ENCODE assay signal across 21 cellular contexts in the genomic region with DNA sequence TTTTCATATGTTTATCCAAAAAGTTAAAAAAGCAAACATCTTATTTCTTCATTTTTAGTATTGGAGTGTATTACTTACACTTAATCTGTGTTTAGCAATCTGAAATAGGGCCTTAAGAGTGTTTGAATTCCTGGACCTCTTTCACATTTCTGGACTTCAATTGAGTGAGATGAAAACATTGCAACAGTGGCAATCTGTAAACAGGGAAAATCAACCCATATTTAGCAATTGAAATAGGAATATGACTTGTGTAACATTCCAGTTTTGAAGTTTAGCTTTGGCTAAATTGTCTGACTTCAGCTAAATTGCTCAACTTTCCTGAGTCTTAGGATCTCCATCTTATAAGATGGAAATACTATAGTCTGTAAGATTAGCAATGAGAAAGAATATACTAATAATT.
"Had no signal": no experiment of that assay in that cellular context is flagged by ENCODE, and none has a peak within 500 bp of the region (broad histone marks: within the 10 kb centered on the region; RNA-seq: fewer than 3 reads in every experiment).

No MANE protein-coding gene starts in this region.

- H3K4me3 Mint-ChIP-seq: activated CD4-positive, alpha-beta memory T cell treated with anti-CD3 and anti-CD28 coated beads for 36 hours; activated naive CD4-positive, alpha-beta T cell treated with anti-CD3 and anti-CD28 coated beads for 36 hours; activated naive CD8-positive, alpha-beta T cell treated with anti-CD3 and anti-CD28 coated beads, Interleukin-2, amount 10 ng/mL, durations not matched to agents 7 days and 5 days; dendritic cell treated with granulocyte-macrophage colony-stimulating factor and Interleukin-4, amounts not matched to agents 40 ng/mL and 50 ng/mL, for 4 days; mesothelial cell of epicardium; naive thymus-derived CD8-positive, alpha-beta T cell; neural progenitor cell had no signal

- H3K27ac Mint-ChIP-seq: activated CD4-positive, alpha-beta memory T cell treated with anti-CD3 and anti-CD28 coated beads for 36 hours; activated naive CD4-positive, alpha-beta T cell treated with anti-CD3 and anti-CD28 coated beads for 36 hours; activated naive CD8-positive, alpha-beta T cell treated with anti-CD3 and anti-CD28 coated beads, Interleukin-2, amount 10 ng/mL, durations not matched to agents 7 days and 5 days; dendritic cell treated with granulocyte-macrophage colony-stimulating factor and Interleukin-4, amounts not matched to agents 40 ng/mL and 50 ng/mL, for 4 days; mesothelial cell of epicardium; naive thymus-derived CD8-positive, alpha-beta T cell; neural progenitor cell; progenitor cell of endocrine pancreas had no signal

- H3K4me1 Mint-ChIP-seq: activated naive CD8-positive, alpha-beta T cell treated with anti-CD3 and anti-CD28 coated beads, Interleukin-2, amount 10 ng/mL, durations not matched to agents 7 days and 5 days; neural progenitor cell had no signal

- H3K27me3 ChIP-seq: body of pancreas, cardiac muscle cell, neural progenitor cell had no signal

- H3K9me3 Mint-ChIP-seq: activated CD4-positive, alpha-beta memory T cell treated with anti-CD3 and anti-CD28 coated beads for 36 hours; activated naive CD4-positive, alpha-beta T cell treated with anti-CD3 and anti-CD28 coated beads for 36 hours; activated naive CD8-positive, alpha-beta T cell treated with anti-CD3 and anti-CD28 coated beads, Interleukin-2, amount 10 ng/mL, durations not matched to agents 7 days and 5 days; dendritic cell treated with granulocyte-macrophage colony-stimulating factor and Interleukin-4, amounts not matched to agents 40 ng/mL and 50 ng/mL, for 4 days had no signal

- H3K36me3 ChIP-seq: cardiac muscle cell, neural progenitor cell had no signal

- H3K36me3 Mint-ChIP-seq: activated CD4-positive, alpha-beta memory T cell treated with anti-CD3 and anti-CD28 coated beads for 36 hours; activated naive CD8-positive, alpha-beta T cell treated with anti-CD3 and anti-CD28 coated beads, Interleukin-2, amount 10 ng/mL, durations not matched to agents 7 days and 5 days; mesothelial cell of epicardium; naive thymus-derived CD8-positive, alpha-beta T cell; neural progenitor cell had no signal

- H3K9me3 ChIP-seq: body of pancreas had no signal

- H3K27me3 Mint-ChIP-seq: activated CD4-positive, alpha-beta memory T cell treated with anti-CD3 and anti-CD28 coated beads for 36 hours; activated naive CD8-positive, alpha-beta T cell treated with anti-CD3 and anti-CD28 coated beads, Interleukin-2, amount 10 ng/mL, durations not matched to agents 7 days and 5 days; dendritic cell treated with granulocyte-macrophage colony-stimulating factor and Interleukin-4, amounts not matched to agents 40 ng/mL and 50 ng/mL, for 4 days; naive thymus-derived CD8-positive, alpha-beta T cell; progenitor cell of endocrine pancreas had no signal

- H3K4me1 ChIP-seq: body of pancreas, neural progenitor cell had no signal

- H3K27ac ChIP-seq: body of pancreas, cardiac muscle cell, neural progenitor cell had no signal

- ATAC-seq: body of pancreas; left ventricle myocardium superior; naive thymus-derived CD8-positive, alpha-beta T cell had no signal

- DNase-seq: activated CD4-positive, alpha-beta memory T cell treated with anti-CD3 and anti-CD28 coated beads for 36 hours; activated CD4-positive, alpha-beta T cell treated with anti-CD3 and anti-CD28 coated beads for 48 hours; activated effector memory CD4-positive, alpha-beta T cell treated with Interleukin-2 at 50 U/mL for 16 hours; activated naive CD4-positive, alpha-beta T cell treated with anti-CD3 and anti-CD28 coated beads for 36 hours; activated naive CD8-positive, alpha-beta T cell treated with anti-CD3 and anti-CD28 coated beads, Interleukin-2, amount 10 ng/mL, durations not matched to agents 7 days and 5 days; activated T-cell treated with anti-CD3 and anti-CD28 coated beads, Interleukin-2, amount 50 U/mL, for 48 hours; body of pancreas; effector CD4-positive, alpha-beta T cell; hippocampal formation; left ventricle myocardium superior; mammary epithelial cell; naive thymus-derived CD8-positive, alpha-beta T cell; retina; stimulated activated CD4-positive, alpha-beta T cell treated with anti-CD3 and anti-CD28 coated beads, Interleukin-4, amount 100 ng/mL, for 24 hours; stimulated activated naive CD4-positive, alpha-beta T cell treated with Interleukin-2 at 50 U/mL for 16 hours had no signal

- H3K4me2 ChIP-seq: neural progenitor cell had no signal

- H3K9ac ChIP-seq: neural progenitor cell had no signal

- FAIRE-seq: endometrium had no signal

- H2AFZ ChIP-seq: neural progenitor cell had no signal

- H3K4me3 ChIP-seq: body of pancreas, cardiac muscle cell, neural progenitor cell had no signal
